In the genomic region with DNA sequence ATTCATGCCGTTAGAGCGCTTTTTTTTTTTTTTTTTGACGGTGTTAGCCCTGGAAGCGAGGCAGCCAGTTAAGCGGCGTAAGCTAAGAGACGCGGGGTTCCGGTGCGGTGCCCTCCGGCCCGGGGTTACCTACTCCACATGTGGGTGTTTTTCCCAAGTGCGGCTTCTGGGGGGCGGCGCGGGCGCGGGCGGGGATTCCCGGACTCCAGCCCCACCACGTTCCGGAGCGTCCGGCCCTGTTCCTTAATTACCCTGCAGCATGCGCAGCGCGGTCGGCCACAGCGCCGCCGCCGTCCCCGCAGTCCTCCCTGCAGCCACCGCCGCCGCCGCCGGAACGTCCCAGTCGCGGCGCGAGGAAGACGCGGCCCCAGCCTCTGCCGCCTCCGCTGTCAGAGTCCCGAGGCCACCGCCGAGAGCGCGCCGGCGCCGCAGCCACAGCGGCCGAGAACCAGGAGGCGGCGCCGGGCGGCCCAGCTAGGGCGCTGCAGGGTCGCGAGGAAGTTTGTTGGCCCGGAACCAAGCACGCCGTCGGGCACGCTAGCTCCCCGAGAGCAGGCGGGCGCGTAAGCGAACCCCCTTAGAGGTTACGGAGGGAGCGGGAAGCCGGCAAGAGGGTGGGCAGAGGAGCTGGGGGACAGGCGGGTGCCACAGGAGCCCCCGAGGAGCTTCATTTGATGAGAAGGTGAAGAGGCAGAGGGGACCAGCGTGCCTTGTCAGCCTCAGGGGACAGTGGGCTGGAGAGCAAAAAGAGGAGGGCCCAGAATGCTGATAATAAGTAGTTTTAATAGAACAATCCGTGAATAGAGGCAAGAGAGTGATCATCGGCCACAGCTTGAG, we compare ENCODE assay signal across 1 cellular context.
A peak's percentile ranks its signal among the peaks of the same experiment; 100 is the strongest.
TF ChIP-seq lines count a peak whose summit lies in the region.

No MANE protein-coding gene starts in this region.

TF ChIP-seq in H1, 55 proteins besides CTCF, POLR2A, EP300 and RAD21 (continued from another document):
- TF ChIP-seq, protein P1, sequence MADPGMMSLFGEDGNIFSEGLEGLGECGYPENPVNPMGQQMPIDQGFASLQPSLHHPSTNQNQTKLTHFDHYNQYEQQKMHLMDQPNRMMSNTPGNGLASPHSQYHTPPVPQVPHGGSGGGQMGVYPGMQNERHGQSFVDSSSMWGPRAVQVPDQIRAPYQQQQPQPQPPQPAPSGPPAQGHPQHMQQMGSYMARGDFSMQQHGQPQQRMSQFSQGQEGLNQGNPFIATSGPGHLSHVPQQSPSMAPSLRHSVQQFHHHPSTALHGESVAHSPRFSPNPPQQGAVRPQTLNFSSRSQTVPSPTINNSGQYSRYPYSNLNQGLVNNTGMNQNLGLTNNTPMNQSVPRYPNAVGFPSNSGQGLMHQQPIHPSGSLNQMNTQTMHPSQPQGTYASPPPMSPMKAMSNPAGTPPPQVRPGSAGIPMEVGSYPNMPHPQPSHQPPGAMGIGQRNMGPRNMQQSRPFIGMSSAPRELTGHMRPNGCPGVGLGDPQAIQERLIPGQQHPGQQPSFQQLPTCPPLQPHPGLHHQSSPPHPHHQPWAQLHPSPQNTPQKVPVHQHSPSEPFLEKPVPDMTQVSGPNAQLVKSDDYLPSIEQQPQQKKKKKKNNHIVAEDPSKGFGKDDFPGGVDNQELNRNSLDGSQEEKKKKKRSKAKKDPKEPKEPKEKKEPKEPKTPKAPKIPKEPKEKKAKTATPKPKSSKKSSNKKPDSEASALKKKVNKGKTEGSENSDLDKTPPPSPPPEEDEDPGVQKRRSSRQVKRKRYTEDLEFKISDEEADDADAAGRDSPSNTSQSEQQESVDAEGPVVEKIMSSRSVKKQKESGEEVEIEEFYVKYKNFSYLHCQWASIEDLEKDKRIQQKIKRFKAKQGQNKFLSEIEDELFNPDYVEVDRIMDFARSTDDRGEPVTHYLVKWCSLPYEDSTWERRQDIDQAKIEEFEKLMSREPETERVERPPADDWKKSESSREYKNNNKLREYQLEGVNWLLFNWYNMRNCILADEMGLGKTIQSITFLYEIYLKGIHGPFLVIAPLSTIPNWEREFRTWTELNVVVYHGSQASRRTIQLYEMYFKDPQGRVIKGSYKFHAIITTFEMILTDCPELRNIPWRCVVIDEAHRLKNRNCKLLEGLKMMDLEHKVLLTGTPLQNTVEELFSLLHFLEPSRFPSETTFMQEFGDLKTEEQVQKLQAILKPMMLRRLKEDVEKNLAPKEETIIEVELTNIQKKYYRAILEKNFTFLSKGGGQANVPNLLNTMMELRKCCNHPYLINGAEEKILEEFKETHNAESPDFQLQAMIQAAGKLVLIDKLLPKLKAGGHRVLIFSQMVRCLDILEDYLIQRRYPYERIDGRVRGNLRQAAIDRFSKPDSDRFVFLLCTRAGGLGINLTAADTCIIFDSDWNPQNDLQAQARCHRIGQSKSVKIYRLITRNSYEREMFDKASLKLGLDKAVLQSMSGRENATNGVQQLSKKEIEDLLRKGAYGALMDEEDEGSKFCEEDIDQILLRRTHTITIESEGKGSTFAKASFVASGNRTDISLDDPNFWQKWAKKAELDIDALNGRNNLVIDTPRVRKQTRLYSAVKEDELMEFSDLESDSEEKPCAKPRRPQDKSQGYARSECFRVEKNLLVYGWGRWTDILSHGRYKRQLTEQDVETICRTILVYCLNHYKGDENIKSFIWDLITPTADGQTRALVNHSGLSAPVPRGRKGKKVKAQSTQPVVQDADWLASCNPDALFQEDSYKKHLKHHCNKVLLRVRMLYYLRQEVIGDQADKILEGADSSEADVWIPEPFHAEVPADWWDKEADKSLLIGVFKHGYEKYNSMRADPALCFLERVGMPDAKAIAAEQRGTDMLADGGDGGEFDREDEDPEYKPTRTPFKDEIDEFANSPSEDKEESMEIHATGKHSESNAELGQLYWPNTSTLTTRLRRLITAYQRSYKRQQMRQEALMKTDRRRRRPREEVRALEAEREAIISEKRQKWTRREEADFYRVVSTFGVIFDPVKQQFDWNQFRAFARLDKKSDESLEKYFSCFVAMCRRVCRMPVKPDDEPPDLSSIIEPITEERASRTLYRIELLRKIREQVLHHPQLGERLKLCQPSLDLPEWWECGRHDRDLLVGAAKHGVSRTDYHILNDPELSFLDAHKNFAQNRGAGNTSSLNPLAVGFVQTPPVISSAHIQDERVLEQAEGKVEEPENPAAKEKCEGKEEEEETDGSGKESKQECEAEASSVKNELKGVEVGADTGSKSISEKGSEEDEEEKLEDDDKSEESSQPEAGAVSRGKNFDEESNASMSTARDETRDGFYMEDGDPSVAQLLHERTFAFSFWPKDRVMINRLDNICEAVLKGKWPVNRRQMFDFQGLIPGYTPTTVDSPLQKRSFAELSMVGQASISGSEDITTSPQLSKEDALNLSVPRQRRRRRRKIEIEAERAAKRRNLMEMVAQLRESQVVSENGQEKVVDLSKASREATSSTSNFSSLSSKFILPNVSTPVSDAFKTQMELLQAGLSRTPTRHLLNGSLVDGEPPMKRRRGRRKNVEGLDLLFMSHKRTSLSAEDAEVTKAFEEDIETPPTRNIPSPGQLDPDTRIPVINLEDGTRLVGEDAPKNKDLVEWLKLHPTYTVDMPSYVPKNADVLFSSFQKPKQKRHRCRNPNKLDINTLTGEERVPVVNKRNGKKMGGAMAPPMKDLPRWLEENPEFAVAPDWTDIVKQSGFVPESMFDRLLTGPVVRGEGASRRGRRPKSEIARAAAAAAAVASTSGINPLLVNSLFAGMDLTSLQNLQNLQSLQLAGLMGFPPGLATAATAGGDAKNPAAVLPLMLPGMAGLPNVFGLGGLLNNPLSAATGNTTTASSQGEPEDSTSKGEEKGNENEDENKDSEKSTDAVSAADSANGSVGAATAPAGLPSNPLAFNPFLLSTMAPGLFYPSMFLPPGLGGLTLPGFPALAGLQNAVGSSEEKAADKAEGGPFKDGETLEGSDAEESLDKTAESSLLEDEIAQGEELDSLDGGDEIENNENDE (IDR thresholded peaks at IDR 0.05; ENCODE audit: insufficient replicate concordance, low read length), result no peak
- TF ChIP-seq KDM1A (IDR thresholded peaks at IDR 0.05; ENCODE audit: borderline replicate concordance, low read length) (no peak), TBP (IDR thresholded peaks at IDR 0.05; ENCODE audit: low read depth, low read length) (peak; percentile 54; the same call in 1 of the 2 replicates), POLR2AphosphoS5 (IDR thresholded peaks at IDR 0.05; ENCODE audit: low read depth, low read length) (no peak), RBBP5 (IDR thresholded peaks at IDR 0.05; ENCODE audit: borderline replicate concordance, low read depth, low read length) (no peak; the same call in 1 of the 2 replicates), EZH2 (IDR thresholded peaks at IDR 0.05; ENCODE audit: low read depth, low read length, severe bottlenecking) (peak; percentile 66), CREB1 (IDR thresholded peaks at IDR 0.05) (no peak), SUZ12 (IDR thresholded peaks at IDR 0.05; ENCODE audit: low read length) (peak; percentile 16)
